In the genomic region with DNA sequence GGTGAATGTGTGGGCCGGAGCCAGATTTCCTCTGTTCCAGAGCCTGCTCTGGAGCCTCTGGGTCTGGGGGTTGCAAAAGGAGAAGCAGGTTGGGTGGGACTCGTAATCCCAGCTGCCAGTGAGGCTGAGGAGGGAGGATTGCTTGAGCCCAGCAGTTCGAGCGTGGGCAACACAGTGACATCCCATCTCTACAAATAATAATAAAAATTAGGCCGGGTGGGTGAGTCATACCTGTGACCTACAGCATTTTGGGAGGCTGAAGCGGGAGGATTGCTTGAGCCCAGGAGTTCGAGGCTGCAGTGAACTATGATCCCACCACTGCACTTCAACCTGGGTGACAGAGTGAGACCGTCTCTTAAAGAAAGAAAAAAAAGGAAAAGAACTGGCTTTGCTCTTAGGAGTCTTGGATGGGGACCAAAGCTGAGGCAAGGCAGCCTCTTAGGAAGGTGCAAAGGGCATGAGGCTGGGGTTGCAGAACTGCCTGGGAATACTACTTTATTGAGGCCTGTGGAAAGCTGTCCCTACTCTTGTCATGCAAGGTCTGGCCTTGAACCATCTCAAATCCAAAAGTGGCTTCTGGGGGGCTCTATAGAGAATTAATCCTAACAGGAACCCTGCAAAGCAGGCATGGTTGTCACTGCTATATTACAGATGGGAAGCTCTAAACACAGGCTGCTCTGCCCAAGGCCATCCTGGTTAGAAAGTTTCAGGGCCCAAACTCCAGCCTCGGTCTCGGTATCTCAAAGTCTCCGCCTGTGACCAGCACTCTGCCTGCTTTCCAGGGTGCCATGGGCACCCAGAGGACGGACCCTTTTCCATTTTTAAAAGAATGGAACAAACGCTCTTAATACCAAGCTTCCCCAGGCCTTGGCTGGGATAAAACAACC, we compare ENCODE assay signal across 8 cellular contexts.
DNase-seq lines count a peak whose midpoint lies in the region; ATAC-seq, FAIRE-seq and TF ChIP-seq lines count a peak whose summit lies in the region.

No MANE protein-coding gene starts in this region.

- DNase-seq in coronary artery (ENCODE audit: low spot score) (no peak), epidermal melanocyte (ENCODE audit: insufficient read length, low spot score) (no peak), HTR-8/SVneo (ENCODE audit: insufficient read length, low spot score) (no peak)

- no peak for FAIRE-seq in HTR-8/SVneo (lab: Jason Lieb, UNC)

- no peak overlapping the region for H2AFZ ChIP-seq in OCI-LY1 (ENCODE audit: low read length)

- H3K27me3 ChIP-seq in BLaER1 treated with 17β-estradiol and CSF1 and Interleukin-3, amounts not matched to agents 10 nM and 100 nM: no peaks in the 10 kb centered on the region
- H3K27me3 ChIP-seq in OCI-LY1 (ENCODE audit: insufficient read depth, low read length): no peaks in the 10 kb centered on the region
- no peaks in the 10 kb centered on the region for H3K27me3 ChIP-seq in mucosa of stomach (ENCODE audit: control insufficient read depth, insufficient read depth, low read length)

- peak overlapping the region; percentile 87 to 98 (median 94) for H3K4me3 ChIP-seq in BLaER1 treated with 17β-estradiol and CSF1 and Interleukin-3, amounts not matched to agents 10 nM and 100 nM
- peak overlapping the region; percentile 84 for H3K4me3 ChIP-seq in OCI-LY1 (ENCODE audit: low read depth, low read length, poor library complexity, severe bottlenecking)
- H3K4me3 ChIP-seq in coronary artery: peak overlapping the region; percentile 92
- H3K4me3 ChIP-seq in mucosa of stomach (ENCODE audit: low read length): peak overlapping the region; percentile 80

- TF ChIP-seq CTCF in OCI-LY1 (IDR thresholded peaks at IDR 0.05; ENCODE audit: low read length): no peak
- no peak for TF ChIP-seq CTCF in coronary artery (IDR thresholded peaks at IDR 0.05)

- H3K36me3 ChIP-seq in BLaER1 treated with 17β-estradiol and CSF1 and Interleukin-3, amounts not matched to agents 10 nM and 100 nM: peaks cover 0 to 24% (median 0%) of the 10 kb centered on the region in 11 experiments; a peak in 9 of 22 replicates
- no peaks in the 10 kb centered on the region for H3K36me3 ChIP-seq in OCI-LY1 (ENCODE audit: insufficient read depth, low read length)
- no peaks in the 10 kb centered on the region for H3K36me3 ChIP-seq in mucosa of stomach (ENCODE audit: control insufficient read depth, insufficient read depth, low read length)

- H3K9me2 ChIP-seq in OCI-LY1 (ENCODE audit: low read depth, low read length): no peaks in the 10 kb centered on the region

- H3K79me2 ChIP-seq in OCI-LY1 (ENCODE audit: insufficient read depth, low read length): no peaks in the 10 kb centered on the region

- H3K9ac ChIP-seq in BLaER1 treated with 17β-estradiol and CSF1 and Interleukin-3, amounts not matched to agents 10 nM and 100 nM: peak overlapping the region; percentile 95 to 99 (median 98)
- H3K9ac ChIP-seq in OCI-LY1 (ENCODE audit: low read length): peak overlapping the region; percentile 96
- H3K9ac ChIP-seq in mucosa of stomach (ENCODE audit: low read length): peak overlapping the region; percentile 95

- no peaks in the 10 kb centered on the region for H3F3A ChIP-seq in OCI-LY1 (ENCODE audit: insufficient read depth, low read length)

- peaks cover 9 to 38% (median 24%) of the 10 kb centered on the region in 11 experiments; a peak in 18 of 22 replicates for H4K20me1 ChIP-seq in BLaER1 treated with 17β-estradiol and CSF1 and Interleukin-3, amounts not matched to agents 10 nM and 100 nM
- no peaks in the 10 kb centered on the region for H4K20me1 ChIP-seq in OCI-LY1 (ENCODE audit: insufficient read depth, low read length)

- peak overlapping the region; percentile 85 to 98 (median 90) for H3K4me2 ChIP-seq in BLaER1 treated with 17β-estradiol and CSF1 and Interleukin-3, amounts not matched to agents 10 nM and 100 nM
- peak overlapping the region; percentile 78 for H3K4me2 ChIP-seq in OCI-LY1 (ENCODE audit: low read length)

- peak overlapping the region; percentile 96 to 99 (median 98) for H3K27ac ChIP-seq in BLaER1 treated with 17β-estradiol and CSF1 and Interleukin-3, amounts not matched to agents 10 nM and 100 nM
- peak overlapping the region; percentile 70 for H3K27ac ChIP-seq in OCI-LY1 (ENCODE audit: low read depth, low read length, poor library complexity, severe bottlenecking)
- peak overlapping the region; percentile 85 to 96 for H3K27ac ChIP-seq in coronary artery

- H3K4me1 ChIP-seq in BLaER1 treated with 17β-estradiol and CSF1 and Interleukin-3, amounts not matched to agents 10 nM and 100 nM: peaks cover 41 to 50% (median 46%) of the 10 kb centered on the region in 10 experiments
- peaks cover 31% of the 10 kb centered on the region for H3K4me1 ChIP-seq in OCI-LY1 (ENCODE audit: insufficient read depth, low read length, severe bottlenecking)
- H3K4me1 ChIP-seq in mucosa of stomach (ENCODE audit: control insufficient read depth, insufficient read depth, low read length): peaks cover 12% of the 10 kb centered on the region

- no peaks in the 10 kb centered on the region for H3K9me3 ChIP-seq in BLaER1 treated with 17β-estradiol and CSF1 and Interleukin-3, amounts not matched to agents 10 nM and 100 nM (replicated peaks in 1 of 11)
- H3K9me3 ChIP-seq in OCI-LY1 (ENCODE audit: low read length) (no peaks in the 10 kb centered on the region), mucosa of stomach (ENCODE audit: control insufficient read depth, low read length) (no peaks in the 10 kb centered on the region)

- ATAC-seq in GM21360 (IDR thresholded peaks at IDR 0.05; ENCODE audit: unreplicated experiment) (peak; percentile 21), HG03521 (IDR thresholded peaks at IDR 0.05; ENCODE audit: unreplicated experiment) (no peak)
